In the genomic region with DNA sequence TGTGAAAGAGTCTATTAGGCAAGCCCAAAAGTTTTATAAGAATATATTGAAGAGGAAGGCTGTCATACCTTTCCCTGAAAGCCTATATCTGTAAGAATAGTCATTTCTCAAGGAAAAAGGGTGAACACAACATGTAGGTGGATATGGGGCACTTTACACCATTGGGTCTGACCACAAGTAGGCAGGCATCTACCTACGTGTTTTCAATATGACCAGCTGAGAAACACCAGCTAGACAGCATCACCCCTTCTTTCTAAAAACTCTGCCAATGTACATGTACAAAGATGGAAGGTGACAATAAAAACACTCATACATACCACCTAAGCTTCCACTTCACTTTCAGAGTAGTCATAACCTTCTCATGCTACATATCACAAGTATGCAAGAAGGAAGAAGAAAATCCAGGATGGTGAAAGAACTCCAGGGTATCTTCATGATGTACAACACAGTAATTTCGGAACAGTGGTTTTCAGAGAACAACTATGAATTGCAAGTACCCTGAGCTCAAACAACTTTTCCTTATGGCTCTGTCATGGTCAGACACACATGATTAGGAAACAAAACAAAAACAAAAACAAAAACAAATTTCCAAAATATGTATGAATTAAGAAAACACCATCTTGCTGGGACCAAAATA, we compare ENCODE assay signal across 19 cellular contexts.
DNase-seq lines count a peak whose midpoint lies in the region; ATAC-seq and TF ChIP-seq lines count a peak whose summit lies in the region.
"Had no signal": no experiment of that assay in that cellular context is flagged by ENCODE, and none has a peak within 500 bp of the region (broad histone marks: within the 10 kb centered on the region; RNA-seq: fewer than 3 reads in every experiment).

No MANE protein-coding gene starts in this region.

- H3K27me3 Mint-ChIP-seq in chondrocyte (ENCODE audit: low read depth), result no peaks in the 10 kb centered on the region
- H3K27me3 Mint-ChIP-seq: activated B cell treated with CpG ODN at 0.5 μM for 24 hours; activated CD4-positive, alpha-beta memory T cell treated with anti-CD3 and anti-CD28 coated beads for 36 hours; CD4-positive, CD25-positive, alpha-beta regulatory T cell; naive B cell had no signal

- TF ChIP-seq CTCF in chondrocyte (IDR thresholded peaks at IDR 0.05) (no peak), dorsolateral prefrontal cortex (IDR thresholded peaks at IDR 0.05 in 54 of 56, conservative IDR thresholded peaks at IDR 0.05 in 2 of 56; ENCODE audit: low read depth in 1 of 56, partially characterized antibody in 56 of 56) (no peak)

- H3K4me2 ChIP-seq in skeletal muscle satellite cell (ENCODE audit: low read length), result peak overlapping the region; percentile 36

- H3K27ac ChIP-seq in dorsolateral prefrontal cortex, result no peak overlapping the region
- H3K27ac ChIP-seq: adrenal gland, ovary had no signal

- H3K27me3 ChIP-seq in skeletal muscle satellite cell (ENCODE audit: control insufficient read depth, insufficient read depth, low read length) (no peaks in the 10 kb centered on the region), dorsolateral prefrontal cortex (peaks cover 0 to 11% (median 0%) of the 10 kb centered on the region in 45 donors)
- H3K27me3 ChIP-seq: adrenal gland, ovary had no signal

- H3K27ac Mint-ChIP-seq in chondrocyte (ENCODE audit: unreplicated experiment), result peak overlapping the region; percentile 92
- H3K27ac Mint-ChIP-seq: activated B cell treated with CpG ODN at 0.5 μM for 24 hours; activated CD4-positive, alpha-beta memory T cell treated with anti-CD3 and anti-CD28 coated beads for 36 hours; CD4-positive, CD25-positive, alpha-beta regulatory T cell; naive B cell had no signal

- DNase-seq in chondrocyte (ENCODE audit: low spot score) (no peak), ureter (ENCODE audit: low spot score) (no peak), DMS153 treated with DMSO at 0.1 percent for 48 hours (lab: John Stamatoyannopoulos, UW; ENCODE audit: unreplicated experiment) (no peak), dorsolateral prefrontal cortex (no peak)
- DNase-seq: activated B cell treated with CpG ODN at 0.5 μM for 24 hours; activated CD4-positive, alpha-beta memory T cell treated with anti-CD3 and anti-CD28 coated beads for 36 hours; adrenal gland; CD4-positive, CD25-positive, alpha-beta regulatory T cell; DMS153; naive B cell; NCI-H1092 treated with DMSO at 0.1 percent for 48 hours; NCI-H510A; ovary; right cardiac atrium; stimulated activated CD4-positive, alpha-beta T cell treated with anti-CD3 and anti-CD28 coated beads, Interleukin-15, amount 100 ng/mL, for 24 hours had no signal

- H3K9ac ChIP-seq in skeletal muscle satellite cell (ENCODE audit: low read depth, low read length), result peak overlapping the region; percentile 23

- peaks cover 37% of the 10 kb centered on the region for H3K4me1 ChIP-seq in skeletal muscle satellite cell (ENCODE audit: control insufficient read depth, insufficient read depth, low read length)

- ATAC-seq in GM18520 (IDR thresholded peaks at IDR 0.05; ENCODE audit: unreplicated experiment) (peak; percentile 40), HG02885 (IDR thresholded peaks at IDR 0.05; ENCODE audit: poor library complexity, unreplicated experiment) (peak; percentile 50)
- ATAC-seq: right cardiac atrium had no signal

- no peaks in the 10 kb centered on the region for H3K9me3 Mint-ChIP-seq in chondrocyte (ENCODE audit: low read depth)
- H3K9me3 Mint-ChIP-seq: activated B cell treated with CpG ODN at 0.5 μM for 24 hours; activated CD4-positive, alpha-beta memory T cell treated with anti-CD3 and anti-CD28 coated beads for 36 hours had no signal

- no peaks in the 10 kb centered on the region for H3K36me3 Mint-ChIP-seq in chondrocyte (ENCODE audit: low read depth)
- H3K36me3 Mint-ChIP-seq: activated CD4-positive, alpha-beta memory T cell treated with anti-CD3 and anti-CD28 coated beads for 36 hours; CD4-positive, CD25-positive, alpha-beta regulatory T cell; naive B cell had no signal

- no peak overlapping the region for H3K4me3 ChIP-seq in skeletal muscle satellite cell (ENCODE audit: low read length)
- H3K4me3 ChIP-seq in dorsolateral prefrontal cortex, result no peak overlapping the region
- H3K4me3 ChIP-seq: adrenal gland, ovary, SK-N-MC had no signal

- peaks cover 55% of the 10 kb centered on the region for H3K4me1 Mint-ChIP-seq in chondrocyte (ENCODE audit: low read depth)
- H3K4me1 Mint-ChIP-seq: activated B cell treated with CpG ODN at 0.5 μM for 24 hours; CD4-positive, CD25-positive, alpha-beta regulatory T cell; naive B cell had no signal

- H3K36me3 ChIP-seq in skeletal muscle satellite cell (ENCODE audit: insufficient read depth, low read length), result no peaks in the 10 kb centered on the region
- H3K36me3 ChIP-seq: adrenal gland, ovary had no signal

- H3K9me3 ChIP-seq in skeletal muscle satellite cell (replicated peaks; ENCODE audit: low read length), result no peaks in the 10 kb centered on the region
- H3K9me3 ChIP-seq: adrenal gland, ovary had no signal

- no peak overlapping the region for H3K4me3 Mint-ChIP-seq in chondrocyte (ENCODE audit: unreplicated experiment)
- H3K4me3 Mint-ChIP-seq: activated B cell treated with CpG ODN at 0.5 μM for 24 hours; activated CD4-positive, alpha-beta memory T cell treated with anti-CD3 and anti-CD28 coated beads for 36 hours; CD4-positive, CD25-positive, alpha-beta regulatory T cell; naive B cell had no signal

- intact Hi-C loops in dorsolateral prefrontal cortex (cut with DNase I), result no loop called here
